Comparison of ENCODE assay signal across 27 cellular contexts in genomic region chr11:121095561-121095960, GRCh38.
"Had no signal": no experiment of that assay in that cellular context is flagged by ENCODE, and none has a peak within 500 bp of the region (broad histone marks: within the 10 kb centered on the region; RNA-seq: fewer than 3 reads in every experiment).

No MANE protein-coding gene starts in this region.

- H3K4me1 Mint-ChIP-seq: mesothelial cell of epicardium; natural killer cell; nephron progenitor cell; stimulated activated naive CD8-positive, alpha-beta T cell treated with anti-CD3 and anti-CD28 coated beads, Interleukin-15, amount 100 ng/mL, for 72 hours had no signal

- H3K27me3 Mint-ChIP-seq: stimulated activated memory B cell treated with anti-CD40 and anti-IgM and Interleukin-4, amounts not matched to agents 10 μg/mL and 1 μg/mL and 100 μg/mL, for 72 hours; stimulated activated naive CD8-positive, alpha-beta T cell treated with anti-CD3 and anti-CD28 coated beads, Interleukin-15, amount 100 ng/mL, for 72 hours; type B pancreatic cell had no signal

- H3K27ac Mint-ChIP-seq: mesothelial cell of epicardium; naive B cell; natural killer cell; nephron progenitor cell; neural progenitor cell; stimulated activated memory B cell treated with anti-CD40 and anti-IgM and Interleukin-4, amounts not matched to agents 10 μg/mL and 1 μg/mL and 100 μg/mL, for 72 hours; stimulated activated naive CD8-positive, alpha-beta T cell treated with anti-CD3 and anti-CD28 coated beads, Interleukin-15, amount 100 ng/mL, for 72 hours; type B pancreatic cell had no signal

- ATAC-seq: left cardiac atrium; left lung; lower lobe of right lung; natural killer cell; psoas muscle; right lobe of liver; stimulated activated memory B cell treated with anti-CD40 and anti-IgM and Interleukin-4, amounts not matched to agents 10 μg/mL and 1 μg/mL and 100 μg/mL, for 72 hours; stimulated activated naive CD8-positive, alpha-beta T cell treated with anti-CD3 and anti-CD28 coated beads, Interleukin-15, amount 100 ng/mL, for 72 hours had no signal

- DNase-seq: islet precursor cell; kidney glomerular epithelial cell; left cardiac atrium; left lung; lower lobe of right lung; mesendoderm; naive B cell; natural killer cell; nephron progenitor cell; occipital lobe; psoas muscle; right lobe of liver; stimulated activated CD4-positive, alpha-beta T cell treated with anti-CD3 and anti-CD28 coated beads, Interleukin-1b, Interleukin-23, amount 100 ng/mL, for 48 hours; stimulated activated CD4-positive, alpha-beta T cell treated with anti-CD3 and anti-CD28 coated beads, Interleukin-2, amount 100 ng/mL, for 48 hours; stimulated activated CD4-positive, alpha-beta T cell treated with anti-CD3 and anti-CD28 coated beads, Interleukin-4, amount 100 ng/mL, for 4 hours; stimulated activated CD8-positive, alpha-beta memory T cell treated with anti-CD3 and anti-CD28 coated beads, Interleukin-4, amount 100 ng/mL, for 48 hours; stimulated activated naive CD4-positive, alpha-beta T cell treated with Interleukin-2 at 50 U/mL for 16 hours; stimulated activated naive CD8-positive, alpha-beta T cell treated with anti-CD3 and anti-CD28 coated beads, Interleukin-15, amount 100 ng/mL, for 72 hours; substantia nigra had no signal

- H3K9me3 Mint-ChIP-seq: mesothelial cell of epicardium; natural killer cell; nephron progenitor cell; neural progenitor cell; stimulated activated memory B cell treated with anti-CD40 and anti-IgM and Interleukin-4, amounts not matched to agents 10 μg/mL and 1 μg/mL and 100 μg/mL, for 72 hours had no signal

- H3K4me3 Mint-ChIP-seq: mesothelial cell of epicardium; naive B cell; natural killer cell; nephron progenitor cell; neural progenitor cell; stimulated activated memory B cell treated with anti-CD40 and anti-IgM and Interleukin-4, amounts not matched to agents 10 μg/mL and 1 μg/mL and 100 μg/mL, for 72 hours; stimulated activated naive CD8-positive, alpha-beta T cell treated with anti-CD3 and anti-CD28 coated beads, Interleukin-15, amount 100 ng/mL, for 72 hours; type B pancreatic cell had no signal

- H3K36me3 Mint-ChIP-seq: mesothelial cell of epicardium, naive B cell, natural killer cell, neural progenitor cell had no signal

- H3K4me3 ChIP-seq: hepatocyte, left lung, lower lobe of right lung, neural progenitor cell, psoas muscle, right lobe of liver, smooth muscle cell, tibial nerve, vagina had no signal
